Comparison of ENCODE assay signal across 9 cellular contexts in genomic region chr10:33136781-33137180, GRCh38.
DNase-seq lines count a peak whose midpoint lies in the region; ATAC-seq and TF ChIP-seq lines count a peak whose summit lies in the region.
"Had no signal": no experiment of that assay in that cellular context is flagged by ENCODE, and none has a peak within 500 bp of the region (broad histone marks: within the 10 kb centered on the region; RNA-seq: fewer than 3 reads in every experiment).

No MANE protein-coding gene starts in this region.

- BruUV-seq in Calu3 (replicated peaks; lab: Mats Ljungman, UMichigan): no TSS peak

- peak overlapping the region; percentile 12 for H3K4me3 Mint-ChIP-seq in Calu3 (ENCODE audit: low read depth, unreplicated experiment)
- no peak overlapping the region for H3K4me3 Mint-ChIP-seq in activated naive CD8-positive, alpha-beta T cell treated with anti-CD3 and anti-CD28 coated beads, Interleukin-2, amount 10 ng/mL, durations not matched to agents 7 days and 5 days

- intact Hi-C loops in Calu3 (cut with micrococcal nuclease; ENCODE audit: unreplicated experiment): loop anchor here (1.0 kb wide), 1 partner anchor 20 kb away; no protein-coding TSS in a partner anchor

- H3K9me3 Mint-ChIP-seq in Calu3 (ENCODE audit: low read depth, unreplicated experiment): peaks cover 3% of the 10 kb centered on the region
- no peaks in the 10 kb centered on the region for H3K9me3 Mint-ChIP-seq in activated naive CD8-positive, alpha-beta T cell treated with anti-CD3 and anti-CD28 coated beads, Interleukin-2, amount 10 ng/mL, durations not matched to agents 7 days and 5 days

- ATAC-seq in HG03565 (IDR thresholded peaks at IDR 0.05; ENCODE audit: unreplicated experiment) (peak; percentile 32), HG03045 (IDR thresholded peaks at IDR 0.05; ENCODE audit: unreplicated experiment) (no peak)
- ATAC-seq in activated naive CD8-positive, alpha-beta T cell treated with anti-CD3 and anti-CD28 coated beads, Interleukin-2, amount 10 ng/mL, durations not matched to agents 7 days and 5 days (ENCODE audit: low read depth): no peak

- H3K27ac Mint-ChIP-seq in Calu3 (ENCODE audit: unreplicated experiment): peak overlapping the region; percentile 100
- H3K27ac Mint-ChIP-seq in activated naive CD8-positive, alpha-beta T cell treated with anti-CD3 and anti-CD28 coated beads, Interleukin-2, amount 10 ng/mL, durations not matched to agents 7 days and 5 days: peak overlapping the region; percentile 3

- no peaks in the 10 kb centered on the region for H3K27me3 Mint-ChIP-seq in Calu3 (ENCODE audit: unreplicated experiment)
- H3K27me3 Mint-ChIP-seq in activated naive CD8-positive, alpha-beta T cell treated with anti-CD3 and anti-CD28 coated beads, Interleukin-2, amount 10 ng/mL, durations not matched to agents 7 days and 5 days: no peaks in the 10 kb centered on the region

- POLR2A ChIA-PET in activated naive CD8-positive, alpha-beta T cell treated with anti-CD3 and anti-CD28 coated beads, Interleukin-2, amount 10 ng/mL, durations not matched to agents 7 days and 5 days (lab: Charles Lee): interaction anchor here (1.0 to 1.4 kb wide), 3 partner anchors 10 to 108 kb away, joined by 3 read pairs; no protein-coding TSS in a partner anchor

- DNase-seq in Calu3 (peak; percentile 50), mucosa of gallbladder (ENCODE audit: low spot score) (peak; percentile 44), iPS-NIHi11 (ENCODE audit: low spot score) (no peak), KG1 (lab: John Stamatoyannopoulos, UW) (no peak), germinal center (ENCODE audit: low spot score) (no peak)
- DNase-seq in activated naive CD8-positive, alpha-beta T cell treated with anti-CD3 and anti-CD28 coated beads, Interleukin-2, amount 10 ng/mL, durations not matched to agents 7 days and 5 days: no peak
- DNase-seq: OCI-M1 had no signal

- H3K36me3 Mint-ChIP-seq in Calu3 (ENCODE audit: insufficient read depth, unreplicated experiment): peaks cover 45% of the 10 kb centered on the region
- H3K36me3 Mint-ChIP-seq in activated naive CD8-positive, alpha-beta T cell treated with anti-CD3 and anti-CD28 coated beads, Interleukin-2, amount 10 ng/mL, durations not matched to agents 7 days and 5 days: no peaks in the 10 kb centered on the region

- H3K4me1 Mint-ChIP-seq in Calu3 (ENCODE audit: low read depth, unreplicated experiment): peaks cover 75% of the 10 kb centered on the region
- peaks cover 41% of the 10 kb centered on the region for H3K4me1 Mint-ChIP-seq in activated naive CD8-positive, alpha-beta T cell treated with anti-CD3 and anti-CD28 coated beads, Interleukin-2, amount 10 ng/mL, durations not matched to agents 7 days and 5 days

- TF ChIP-seq CTCF in Calu3 (IDR thresholded peaks at IDR 0.05; ENCODE audit: unreplicated experiment): no peak

- CTCF ChIA-PET in Calu3 (lab: Charles Lee): interaction anchor here (1.5 kb wide), 1 partner anchor 9 kb away, joined by 8 read pairs; no protein-coding TSS in a partner anchor

Comparison
In these comparisons a context has a peak if more than half of its experiments do, and no peak if none do; other contexts are left out.
1. DNase-seq: peak in Calu3 (single experiment) and mucosa of gallbladder (single experiment); none in activated naive CD8-positive, alpha-beta T cell treated with anti-CD3 and anti-CD28 coated beads, Interleukin-2, amount 10 ng/mL, durations not matched to agents 7 days and 5 days (single experiment), iPS-NIHi11 (single experiment), KG1 (single experiment) and germinal center (single experiment).